27 cellular contexts compared by ENCODE assay signal in genomic region chr1:68167211-68167610, GRCh38.
"Had no signal": no experiment of that assay in that cellular context is flagged by ENCODE, and none has a peak within 500 bp of the region (broad histone marks: within the 10 kb centered on the region; RNA-seq: fewer than 3 reads in every experiment).

No MANE protein-coding gene starts in this region.

- FAIRE-seq: endometrium, frontal cortex had no signal

- DNase-seq: activated CD4-positive, alpha-beta memory T cell treated with anti-CD3 and anti-CD28 coated beads for 36 hours; activated CD4-positive, alpha-beta T cell treated with anti-CD3 and anti-CD28 coated beads for 36 hours; activated CD4-positive, alpha-beta T cell treated with anti-CD3 and anti-CD28 coated beads, Interleukin-2, amount 10 ng/mL, durations not matched to agents 24 days and 14 days; activated CD4-positive, CD25-positive, alpha-beta regulatory T cell; activated CD4-positive, CD25-positive, alpha-beta regulatory T cell treated with anti-CD3 and anti-CD28 coated beads, Interleukin-2, amount 50 U/mL, for 72 hours; activated CD8-positive, alpha-beta memory T cell treated with anti-CD3 and anti-CD28 coated beads, Interleukin-2, amount 10 ng/mL, durations not matched to agents 7 days and 5 days; activated CD8-positive, alpha-beta memory T cell treated with anti-CD3 and anti-CD28 coated beads, Interleukin-2, amount 50 U/mL, for 4 hours; activated CD8-positive, alpha-beta T cell treated with anti-CD3 and anti-CD28 coated beads, Interleukin-2, amount 10 ng/mL, durations not matched to agents 7 days and 5 days; activated effector memory CD4-positive, alpha-beta T cell treated with anti-CD3 and anti-CD28 coated beads, Interleukin-2, amount 50 U/mL, for 16 hours; activated naive CD4-positive, alpha-beta T cell treated with anti-CD3 and anti-CD28 coated beads for 36 hours; activated naive CD8-positive, alpha-beta T cell treated with anti-CD3 and anti-CD28 coated beads for 36 hours; activated naive CD8-positive, alpha-beta T cell treated with anti-CD3 and anti-CD28 coated beads, Interleukin-2, amount 50 U/mL, for 24 hours; activated T-cell treated with anti-CD3 and anti-CD28 coated beads, Interleukin-2, amount 50 U/mL, for 1 hour; activated T-cell treated with anti-CD3 and anti-CD28 coated beads, Interleukin-2, amount 50 U/mL, for 48 hours; adrenal gland; amygdala; aorta; body of pancreas; caudate nucleus; colonic mucosa; effector CD8-positive, alpha-beta T cell; foreskin fibroblast; glutamatergic neuron; T-helper 2 cell had no signal

- H3K36me3 ChIP-seq: colonic mucosa had no signal

- H3K4me1 ChIP-seq: adrenal gland, body of pancreas, colonic mucosa had no signal

- H3K4me3 ChIP-seq: adrenal gland, body of pancreas, colonic mucosa had no signal

- H3K27me3 ChIP-seq: adrenal gland, body of pancreas, colonic mucosa had no signal

- H3K27ac ChIP-seq: adrenal gland, body of pancreas, colonic mucosa had no signal

- H3K9me3 ChIP-seq: adrenal gland, body of pancreas, colonic mucosa had no signal

- ATAC-seq: activated CD4-positive, alpha-beta T cell treated with anti-CD3 and anti-CD28 coated beads for 36 hours; activated CD8-positive, alpha-beta memory T cell treated with anti-CD3 and anti-CD28 coated beads, Interleukin-2, amount 10 ng/mL, durations not matched to agents 7 days and 5 days; activated CD8-positive, alpha-beta T cell treated with anti-CD3 and anti-CD28 coated beads, Interleukin-2, amount 10 ng/mL, durations not matched to agents 7 days and 5 days; activated naive CD8-positive, alpha-beta T cell treated with anti-CD3 and anti-CD28 coated beads, Interleukin-2, amount 50 U/mL, for 24 hours; body of pancreas; esophagus mucosa had no signal
